ENCODE assay signal across 8 cellular contexts in the genomic region with DNA sequence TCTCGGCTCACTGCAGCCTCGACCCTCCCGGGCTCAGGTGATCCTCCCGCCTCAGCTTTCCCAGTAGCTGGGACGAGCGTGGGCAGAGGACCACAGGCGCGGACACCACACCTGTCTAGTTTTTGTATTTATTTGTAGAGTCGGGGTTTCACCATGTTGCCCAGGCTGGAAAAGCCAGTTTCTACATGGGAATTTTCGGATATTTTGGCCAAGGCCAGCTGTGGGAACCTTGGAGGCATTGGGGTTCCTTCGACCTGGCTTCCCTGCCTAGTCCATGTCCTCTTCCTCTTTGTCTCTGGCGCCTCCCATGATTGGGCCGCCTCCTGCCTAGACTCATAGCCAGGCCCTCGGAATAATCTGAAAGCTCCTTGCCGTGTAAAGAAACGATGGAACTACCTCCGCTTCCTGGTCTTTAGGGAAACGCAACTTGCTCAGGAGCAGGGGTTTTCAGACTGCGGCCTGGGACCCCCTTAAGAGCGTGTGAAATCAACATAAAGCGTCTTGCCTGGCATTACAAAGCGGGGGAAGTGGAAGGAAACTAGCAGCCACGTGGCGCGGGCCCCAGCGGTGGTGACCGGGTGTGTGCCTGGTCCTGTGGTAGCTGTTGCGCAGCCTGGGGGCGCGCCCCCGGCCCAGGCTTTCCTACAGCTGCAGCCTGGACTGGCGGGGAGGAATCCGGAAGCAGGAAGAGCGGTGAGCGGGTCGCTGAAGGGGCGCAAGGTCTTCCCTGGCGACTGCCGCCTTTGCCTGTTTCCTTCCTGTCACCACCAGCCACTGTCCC. TPM values are rescaled to one million over a fixed set of nuclear protein-coding genes. Genes with fewer than 3 reads are reported as not detected.
DNase-seq lines count a peak whose midpoint lies in the region; ATAC-seq and TF ChIP-seq lines count a peak whose summit lies in the region.

No MANE protein-coding gene starts in this region.

- peak overlapping the region; percentile 92; the same call in 1 of the 2 replicates for H3K9ac ChIP-seq in SK-N-SH

- no peak for TF ChIP-seq EP300 in SK-N-SH (IDR thresholded peaks at IDR 0.05; ENCODE audit: borderline replicate concordance in 1 of 2, low read depth in 1 of 2, low read length in 1 of 2)

- H3F3A ChIP-seq in SK-N-SH (replicated peaks; ENCODE audit: insufficient read depth), result peaks cover 8% of the 10 kb centered on the region

- peaks cover 26 to 27% of the 10 kb centered on the region in 2 experiments for H3K4me1 ChIP-seq in SK-N-SH (ENCODE audit: control insufficient read depth in 1 of 2, insufficient read depth in 2 of 2, low read depth in 1 of 2, low read length in 1 of 2)

- H3K27ac ChIP-seq in SK-N-SH (ENCODE audit: low read depth in 2 of 2, low read length in 1 of 2) (peak overlapping the region; percentile 88 to 92), coronary artery (peak overlapping the region; percentile 97 to 100)

- peak overlapping the region; percentile 71 to 81; a peak in 3 of 4 replicates for H3K4me3 ChIP-seq in SK-N-SH (ENCODE audit: low read depth in 2 of 2, low read length in 1 of 2)
- H3K4me3 ChIP-seq in coronary artery, result peak overlapping the region; percentile 79
- H3K4me3 ChIP-seq in lower leg skin (ENCODE audit: low read depth, poor library complexity, severe bottlenecking), result peak overlapping the region; percentile 62

- intact Hi-C loops in lower leg skin (cut with DNase I; ENCODE audit: low total_unique reads), result no loop called here

- H2AFZ ChIP-seq in SK-N-SH (ENCODE audit: low read depth), result no peak overlapping the region

- DNase-seq in SK-N-SH (no peak), coronary artery (ENCODE audit: low spot score) (no peak), lower leg skin (ENCODE audit: low spot score in 2 of 2) (peak; percentile 56 to 93), NCI-H2196 treated with DMSO at 0.1 percent for 48 hours (lab: John Stamatoyannopoulos, UW; ENCODE audit: unreplicated experiment) (no peak)
- peak; percentile 57 to 71 for DNase-seq in activated CD4-positive, alpha-beta T cell treated with anti-CD3 and anti-CD28 coated beads for 4 hours
- DNase-seq in stimulated activated CD8-positive, alpha-beta memory T cell treated with anti-CD3 and anti-CD28 coated beads, Interleukin-12 subunit alpha, Interleukin-12 subunit beta, amount 100 ng/mL, for 1 hour (ENCODE audit: low read depth), result peak; percentile 21

- no peak for TF ChIP-seq RAD21 in SK-N-SH (IDR thresholded peaks at IDR 0.05; ENCODE audit: low read length)

- 90% methylated on average over 34 of the region's 39 CpGs for WGBS in SK-N-SH (ENCODE audit: low lambda C conversion rate)
- 18 to 29% methylated on average over 34 to 38 of the region's 39 CpGs for WGBS in lower leg skin, 2 donors

- CTCF ChIA-PET in SK-N-SH (lab: Yijun Ruan, JAX), result interaction anchor here (0.8 to 2.9 kb wide), 4 partner anchors 8 to 226 kb away, joined by 3 to 15 read pairs (median 8); no protein-coding TSS in a partner anchor

- peaks cover 26 to 30% of the 10 kb centered on the region in 2 experiments for H3K36me3 ChIP-seq in SK-N-SH (replicated peaks in 1 of 2; ENCODE audit: control insufficient read depth in 1 of 2, insufficient read depth in 2 of 2, low read length in 1 of 2)

- H3K9me2 ChIP-seq in SK-N-SH, result no peaks in the 10 kb centered on the region

- H3K27me3 ChIP-seq in SK-N-SH (ENCODE audit: insufficient read depth), result no peaks in the 10 kb centered on the region

- peak overlapping the region; percentile 90 for H3K4me2 ChIP-seq in SK-N-SH

- TF ChIP-seq POLR2A in lower leg skin (IDR thresholded peaks at IDR 0.05), result no peak

- H3K79me2 ChIP-seq in SK-N-SH (ENCODE audit: insufficient read depth), result peaks cover 36% of the 10 kb centered on the region

- ATAC-seq in SK-N-SH treated with all-trans-retinoic acid at 6 μM for 48 hours (no peak), HG02840 (IDR thresholded peaks at IDR 0.05; ENCODE audit: low FRiP score, unreplicated experiment) (no peak)

- peaks cover 30% of the 10 kb centered on the region for H4K20me1 ChIP-seq in SK-N-SH (ENCODE audit: insufficient read depth)

- POLR2A ChIA-PET in SK-N-SH (lab: Yijun Ruan, JAX), result interaction anchor here (0.5 to 0.9 kb wide), 2 partner anchors 40 to 232 kb away, joined by 3 read pairs; no protein-coding TSS in a partner anchor

- H3K9me3 ChIP-seq in SK-N-SH, result no peaks in the 10 kb centered on the region

- TF ChIP-seq CTCF in SK-N-SH (IDR thresholded peaks at IDR 0.05) (no peak), coronary artery (IDR thresholded peaks at IDR 0.05) (no peak), lower leg skin (IDR thresholded peaks at IDR 0.05) (no peak)

TF ChIP-seq in SK-N-SH, 30 proteins besides CTCF, POLR2A, EP300 and RAD21:
- TF ChIP-seq TAF1 (IDR thresholded peaks at IDR 0.05; ENCODE audit: borderline replicate concordance, low read depth, low read length) (no peak), POLR2AphosphoS5 (IDR thresholded peaks at IDR 0.05; ENCODE audit: low read depth, low read length) (no peak), FOXJ3 (CRISPR knock-in tag; IDR thresholded peaks at IDR 0.05) (no peak), NRF1 (IDR thresholded peaks at IDR 0.05; ENCODE audit: low read depth, low read length) (no peak), FOXM1 (IDR thresholded peaks at IDR 0.05; ENCODE audit: low read depth) (no peak), EZH2phosphoT487 (IDR thresholded peaks at IDR 0.05; ENCODE audit: borderline replicate concordance, low read depth) (no peak)
- TF ChIP-seq, protein P1, sequence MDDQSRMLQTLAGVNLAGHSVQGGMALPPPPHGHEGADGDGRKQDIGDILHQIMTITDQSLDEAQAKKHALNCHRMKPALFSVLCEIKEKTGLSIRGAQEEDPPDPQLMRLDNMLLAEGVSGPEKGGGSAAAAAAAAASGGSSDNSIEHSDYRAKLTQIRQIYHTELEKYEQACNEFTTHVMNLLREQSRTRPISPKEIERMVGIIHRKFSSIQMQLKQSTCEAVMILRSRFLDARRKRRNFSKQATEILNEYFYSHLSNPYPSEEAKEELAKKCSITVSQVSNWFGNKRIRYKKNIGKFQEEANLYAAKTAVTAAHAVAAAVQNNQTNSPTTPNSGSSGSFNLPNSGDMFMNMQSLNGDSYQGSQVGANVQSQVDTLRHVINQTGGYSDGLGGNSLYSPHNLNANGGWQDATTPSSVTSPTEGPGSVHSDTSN (IDR thresholded peaks at IDR 0.05), result no peak
- TF ChIP-seq, protein P2, sequence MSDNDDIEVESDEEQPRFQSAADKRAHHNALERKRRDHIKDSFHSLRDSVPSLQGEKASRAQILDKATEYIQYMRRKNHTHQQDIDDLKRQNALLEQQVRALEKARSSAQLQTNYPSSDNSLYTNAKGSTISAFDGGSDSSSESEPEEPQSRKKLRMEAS (IDR thresholded peaks at IDR 0.05; ENCODE audit: low read depth), result no peak

TF ChIP-seq in SK-N-SH treated with all-trans-retinoic acid at 6 μM for 48 hours, 23 proteins besides CTCF, POLR2A, EP300 and RAD21 (continues in another document):
- TF ChIP-seq, protein P3, sequence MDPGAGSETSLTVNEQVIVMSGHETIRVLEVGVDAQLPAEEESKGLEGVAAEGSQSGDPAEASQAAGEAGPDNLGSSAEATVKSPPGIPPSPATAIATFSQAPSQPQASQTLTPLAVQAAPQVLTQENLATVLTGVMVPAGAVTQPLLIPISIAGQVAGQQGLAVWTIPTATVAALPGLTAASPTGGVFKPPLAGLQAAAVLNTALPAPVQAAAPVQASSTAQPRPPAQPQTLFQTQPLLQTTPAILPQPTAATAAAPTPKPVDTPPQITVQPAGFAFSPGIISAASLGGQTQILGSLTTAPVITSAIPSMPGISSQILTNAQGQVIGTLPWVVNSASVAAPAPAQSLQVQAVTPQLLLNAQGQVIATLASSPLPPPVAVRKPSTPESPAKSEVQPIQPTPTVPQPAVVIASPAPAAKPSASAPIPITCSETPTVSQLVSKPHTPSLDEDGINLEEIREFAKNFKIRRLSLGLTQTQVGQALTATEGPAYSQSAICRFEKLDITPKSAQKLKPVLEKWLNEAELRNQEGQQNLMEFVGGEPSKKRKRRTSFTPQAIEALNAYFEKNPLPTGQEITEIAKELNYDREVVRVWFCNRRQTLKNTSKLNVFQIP (CRISPR knock-in tag; IDR thresholded peaks at IDR 0.05; ENCODE audit: borderline replicate concordance, low read depth), result no peak
- TF ChIP-seq ISL1 (CRISPR knock-in tag; IDR thresholded peaks at IDR 0.05), result no peak
- TF ChIP-seq, protein P4, sequence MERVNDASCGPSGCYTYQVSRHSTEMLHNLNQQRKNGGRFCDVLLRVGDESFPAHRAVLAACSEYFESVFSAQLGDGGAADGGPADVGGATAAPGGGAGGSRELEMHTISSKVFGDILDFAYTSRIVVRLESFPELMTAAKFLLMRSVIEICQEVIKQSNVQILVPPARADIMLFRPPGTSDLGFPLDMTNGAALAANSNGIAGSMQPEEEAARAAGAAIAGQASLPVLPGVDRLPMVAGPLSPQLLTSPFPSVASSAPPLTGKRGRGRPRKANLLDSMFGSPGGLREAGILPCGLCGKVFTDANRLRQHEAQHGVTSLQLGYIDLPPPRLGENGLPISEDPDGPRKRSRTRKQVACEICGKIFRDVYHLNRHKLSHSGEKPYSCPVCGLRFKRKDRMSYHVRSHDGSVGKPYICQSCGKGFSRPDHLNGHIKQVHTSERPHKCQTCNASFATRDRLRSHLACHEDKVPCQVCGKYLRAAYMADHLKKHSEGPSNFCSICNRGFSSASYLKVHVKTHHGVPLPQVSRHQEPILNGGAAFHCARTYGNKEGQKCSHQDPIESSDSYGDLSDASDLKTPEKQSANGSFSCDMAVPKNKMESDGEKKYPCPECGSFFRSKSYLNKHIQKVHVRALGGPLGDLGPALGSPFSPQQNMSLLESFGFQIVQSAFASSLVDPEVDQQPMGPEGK (CRISPR knock-in tag; IDR thresholded peaks at IDR 0.05; ENCODE audit: borderline replicate concordance), result no peak
- TF ChIP-seq ARNTL (CRISPR knock-in tag; IDR thresholded peaks at IDR 0.05; ENCODE audit: borderline replicate concordance, low read depth), result no peak
- TF ChIP-seq RARB (CRISPR knock-in tag; IDR thresholded peaks at IDR 0.05), result no peak

RNA-seq across cellular contexts. Expression of a gene that starts 1.4 kb away (rescaled TPM):
- polyA plus RNA-seq in SK-N-SH (2012; rRNA removed), result 269 and 298 TPM in 2 replicates
- polyA plus RNA-seq in SK-N-SH (2012; cell fraction: cytosol; rRNA removed), result 408 and 501 TPM in 2 replicates
- polyA plus RNA-seq in SK-N-SH (2012; cell fraction: nucleus; rRNA removed), result 123 and 208 TPM in 2 replicates
- total RNA-seq in lower leg skin, result 100 to 1,000 TPM; 196 to 301 (median 255) TPM

RNA-seq across cellular contexts. Expression of a gene that starts 51.5 kb away (rescaled TPM):
- polyA plus RNA-seq in SK-N-SH (2012; rRNA removed), result 12.4 and 17.2 TPM in 2 replicates
- 11.3 and 12.9 TPM in 2 replicates for polyA plus RNA-seq in SK-N-SH (2012; cell fraction: cytosol; rRNA removed)
- 13.3 and 18.9 TPM in 2 replicates for polyA plus RNA-seq in SK-N-SH (2012; cell fraction: nucleus; rRNA removed)
- total RNA-seq in lower leg skin, result 10 to 100 TPM; 33.7 to 50.8 (median 41.3) TPM

Comparison
In these comparisons a context has a peak if more than half of its experiments do, and no peak if none do; other contexts are left out.
1. DNase-seq: peak in activated CD4-positive, alpha-beta T cell treated with anti-CD3 and anti-CD28 coated beads for 4 hours (2 of 2), lower leg skin (2 of 2) and stimulated activated CD8-positive, alpha-beta memory T cell treated with anti-CD3 and anti-CD28 coated beads, Interleukin-12 subunit alpha, Interleukin-12 subunit beta, amount 100 ng/mL, for 1 hour (single experiment); none in SK-N-SH (single experiment), coronary artery (single experiment) and NCI-H2196 treated with DMSO at 0.1 percent for 48 hours (single experiment).
2. Peak in every context shown above with its lines, with median percentiles within 50 percentile points of each other: H3K4me3 ChIP-seq.